2 cellular contexts compared by ENCODE assay signal in genomic region chr5:135429326-135429725, GRCh38.
TF ChIP-seq lines count a peak whose summit lies in the region.

No MANE protein-coding gene starts in this region.

TF ChIP-seq in SK-N-SH treated with all-trans-retinoic acid at 6 μM for 48 hours, 23 proteins besides CTCF, POLR2A, EP300 and RAD21 (continued from another document):
- TF ChIP-seq PATZ1 (CRISPR knock-in tag; IDR thresholded peaks at IDR 0.05; ENCODE audit: borderline replicate concordance) (no peak), ZNF70 (CRISPR knock-in tag; IDR thresholded peaks at IDR 0.05) (no peak), TOX (CRISPR knock-in tag; IDR thresholded peaks at IDR 0.05; ENCODE audit: borderline replicate concordance) (no peak), CSDC2 (CRISPR knock-in tag; IDR thresholded peaks at IDR 0.05) (no peak), POU6F1 (CRISPR knock-in tag; IDR thresholded peaks at IDR 0.05; ENCODE audit: borderline replicate concordance, low read depth) (no peak), ARNTL (CRISPR knock-in tag; IDR thresholded peaks at IDR 0.05; ENCODE audit: borderline replicate concordance, low read depth) (no peak), ZNF565 (CRISPR knock-in tag; conservative IDR thresholded peaks at IDR 0.05; ENCODE audit: low read depth) (no peak), OSR1 (CRISPR knock-in tag; IDR thresholded peaks at IDR 0.05) (no peak)

TF ChIP-seq in SK-N-SH, 30 proteins besides CTCF, POLR2A, EP300 and RAD21 (continued from another document):
- no peak for TF ChIP-seq RCOR1 (IDR thresholded peaks at IDR 0.05; ENCODE audit: low read length)
